In genomic region chr15:83443076-83443847, GRCh38 we compare ENCODE assay signal across 25 cellular contexts. TPM values are rescaled to one million over a fixed set of nuclear protein-coding genes. Genes with fewer than 3 reads are reported as not detected.
A peak's percentile ranks its signal among the peaks of the same experiment; 100 is the strongest.
DNase-seq lines count a peak whose midpoint lies in the region; ATAC-seq, FAIRE-seq and TF ChIP-seq lines count a peak whose summit lies in the region.
"Had no signal": no experiment of that assay in that cellular context is flagged by ENCODE, and none has a peak within 500 bp of the region (broad histone marks: within the 10 kb centered on the region; RNA-seq: fewer than 3 reads in every experiment).

No MANE protein-coding gene starts in this region.

- no peak overlapping the region for H3K4me2 ChIP-seq in K562 (ENCODE audit: insufficient read depth, low read length)
- H3K4me2 ChIP-seq in trophoblast cell (ENCODE audit: low read length) = no peak overlapping the region
- H3K4me2 ChIP-seq: GM23338 had no signal

- H3K4me3 ChIP-seq in K562 = no peak overlapping the region
- H3K4me3 ChIP-seq in trophoblast cell (ENCODE audit: low read depth, low read length) = no peak overlapping the region
- H3K4me3 ChIP-seq: GM23338 had no signal

- H3K27me3 ChIP-seq in K562 (ENCODE audit: control insufficient read depth in 2 of 2, insufficient read depth in 2 of 2, low read length in 2 of 2) (no peaks in the 10 kb centered on the region; a peak in 1 of 5 replicates), trophoblast cell (ENCODE audit: insufficient read depth, low read length) (no peaks in the 10 kb centered on the region)

- H4K8ac ChIP-seq in trophoblast cell (ENCODE audit: low read depth, low read length) = no peak overlapping the region

- TF ChIP-seq EP300 in K562 (IDR thresholded peaks at IDR 0.05; ENCODE audit: low read length) = no peak

- FAIRE-seq in K562 (lab: Jason Lieb, UNC) = no peak
- FAIRE-seq: A204.1, GM12892, GM18507, H54 had no signal

- H3K23ac ChIP-seq in trophoblast cell (ENCODE audit: low read length) = no peak overlapping the region

- in situ Hi-C loops in K562 (cut with MboI) = no loop called here

- ATAC-seq in K562 = no peak
- no peak for ATAC-seq in GM21447 (IDR thresholded peaks at IDR 0.05; ENCODE audit: unreplicated experiment)
- ATAC-seq: GM23338 had no signal

- peak overlapping the region; percentile 61 for H2BK120ac ChIP-seq in trophoblast cell (ENCODE audit: insufficient read depth, low read length, poor library complexity)

- peak overlapping the region; percentile 55 for H2BK12ac ChIP-seq in trophoblast cell (ENCODE audit: low read length)

- 0 out of 2 replicates have a peak, but pooled peaks cover 3% of the 10 kb centered on the region for H4K20me1 ChIP-seq in K562 (replicated peaks; ENCODE audit: control insufficient read depth, insufficient read depth, low read length)

- H3K79me2 ChIP-seq in K562 (ENCODE audit: control insufficient read depth, insufficient read depth, low read length) = peaks cover 5% of the 10 kb centered on the region; the same call in 2 of the 3 replicates
- H3K79me2 ChIP-seq in trophoblast cell (ENCODE audit: control insufficient read depth, insufficient read depth, low read length, poor library complexity) = no peaks in the 10 kb centered on the region

- no peak overlapping the region for H3K9ac ChIP-seq in K562 (ENCODE audit: insufficient read depth in 1 of 2, low read depth in 2 of 2, low read length in 2 of 2)
- H3K9ac ChIP-seq in trophoblast cell (ENCODE audit: low read length) = no peak overlapping the region

- H3K4me1 ChIP-seq in K562 (replicated peaks in 1 of 2; ENCODE audit: control insufficient read depth in 2 of 2, insufficient read depth in 2 of 2, low read length in 2 of 2) = peaks cover 7 to 17% of the 10 kb centered on the region in 2 experiments; a peak in 3 of 5 replicates
- H3K4me1 ChIP-seq in trophoblast cell (ENCODE audit: control insufficient read depth in 1 of 2, insufficient read depth in 2 of 2, low read length in 2 of 2) = peaks cover 7% of the 10 kb centered on the region in 2 experiments
- H3K4me1 ChIP-seq: BE2C had no signal

- peak overlapping the region; percentile 65 for H4K91ac ChIP-seq in trophoblast cell (ENCODE audit: low read depth, low read length)

- H3K14ac ChIP-seq in trophoblast cell (ENCODE audit: low read length) = no peak overlapping the region

- H3K18ac ChIP-seq in trophoblast cell (ENCODE audit: low read length) = no peak overlapping the region

- H3K36me3 ChIP-seq in K562 (ENCODE audit: control insufficient read depth, insufficient read depth, low read length) (no peaks in the 10 kb centered on the region), trophoblast cell (ENCODE audit: control insufficient read depth in 1 of 2, insufficient read depth in 2 of 2, low read length in 2 of 2) (no peaks in the 10 kb centered on the region)
- H3K36me3 ChIP-seq: BE2C had no signal

- BruUV-seq in K562 (replicated peaks; lab: Mats Ljungman, UMichigan) = no TSS peak

- no peak for TF ChIP-seq CTCF in K562 (IDR thresholded peaks at IDR 0.05 in 2 of 3, conservative IDR thresholded peaks at IDR 0.05 in 1 of 3; ENCODE audit: insufficient read depth in 2 of 3, low read depth in 1 of 3, low read length in 3 of 3)

- H2AK5ac ChIP-seq in trophoblast cell (ENCODE audit: low read length) = no peak overlapping the region

- no peak overlapping the region for H4K12ac ChIP-seq in trophoblast cell (ENCODE audit: low read depth, low read length)

- H2AFZ ChIP-seq in K562 (ENCODE audit: low read depth, low read length) (no peak overlapping the region), trophoblast cell (ENCODE audit: insufficient read depth, low read length, poor library complexity) (no peak overlapping the region)
- H2AFZ ChIP-seq: GM23338 had no signal

- TF ChIP-seq POLR2A in K562 (conservative IDR thresholded peaks at IDR 0.05) = no peak

- H2BK5ac ChIP-seq in trophoblast cell (ENCODE audit: low read depth, low read length, poor library complexity) = peak overlapping the region; percentile 39

- H3K9me3 ChIP-seq in K562 (replicated peaks; ENCODE audit: control insufficient read depth, insufficient read depth, low read depth, low read length) (no peaks in the 10 kb centered on the region), trophoblast cell (ENCODE audit: insufficient read depth, low read depth, low read length) (no peaks in the 10 kb centered on the region)
- H3K9me3 ChIP-seq: BE2C had no signal

- H3K4ac ChIP-seq in trophoblast cell (ENCODE audit: low read depth, low read length) = no peak overlapping the region

- TF ChIP-seq RAD21 in K562 (CRISPR knock-in tag; conservative IDR thresholded peaks at IDR 0.05 in 1 of 2, IDR thresholded peaks at IDR 0.05 in 1 of 2) = no peak

- CTCF ChIA-PET in K562 (lab: Yijun Ruan, JAX; ENCODE audit: low intra/inter-chr PET ratio) = interaction anchor here (0.6 kb wide), 1 partner anchor 677 kb away, joined by 3 read pairs; no protein-coding TSS in a partner anchor

- H3K9me1 ChIP-seq in K562 (ENCODE audit: control insufficient read depth, insufficient read depth, low read length) = no peaks in the 10 kb centered on the region

- intact Hi-C loops in K562 (cut with micrococcal nuclease) = no loop called here

- peaks cover 2% of the 10 kb centered on the region for H3K79me1 ChIP-seq in trophoblast cell (ENCODE audit: low read length)

- H3K27ac ChIP-seq in K562 (ENCODE audit: extremely low read depth, low read depth, low read length) = no peak overlapping the region
- no peak overlapping the region for H3K27ac ChIP-seq in trophoblast cell (ENCODE audit: low read depth, low read length)
- H3K27ac ChIP-seq: HL-60 had no signal

- POLR2A ChIA-PET in K562 (lab: Yijun Ruan, JAX) = interaction anchor here (0.6 kb wide), 1 partner anchor 120 kb away, joined by 3 read pairs; no protein-coding TSS in a partner anchor

- DNase-seq in ELF-1 (ENCODE audit: low read depth, low spot score) (peak; percentile 37), NCI-H226 (peak; percentile 60), K562 (ENCODE audit: extremely low read depth in 1 of 4, low spot score in 3 of 4) (no peak), trophoblast cell (peak; percentile 12 to 54), T-helper 1 cell (no peak)
- no peak for DNase-seq in activated CD8-positive, alpha-beta memory T cell treated with anti-CD3 and anti-CD28 coated beads, Interleukin-2, amount 50 U/mL, for 48 hours
- DNase-seq: ACHN; BE2C; C1 segment of cervical spinal cord; CD4-positive, CD25-positive, alpha-beta regulatory T cell; CD8-positive, alpha-beta memory T cell; COR-L47; DMS 273 treated with DMSO at 0.1 percent for 48 hours; DMS53; DND-41; GDM1; HCEC 1CT; IMR-90 had no signal

- WGBS in K562 (ENCODE audit: insufficient coverage, low coverage, missing lambda C conversion rate) = 53% methylated on average over 5 of the region's 5 CpGs
- no CpG with 5 or more reads among the region's 5 CpGs for WGBS in trophoblast cell (ENCODE audit: extremely low coverage, insufficient coverage, insufficient read length)

TF ChIP-seq in K562, 482 proteins besides CTCF, POLR2A, EP300 and RAD21:
- no peak for TF ChIP-seq CREB3L1 (IDR thresholded peaks at IDR 0.05; ENCODE audit: borderline replicate concordance, low read depth)
- TF ChIP-seq ZNF232 (CRISPR knock-in tag; IDR thresholded peaks at IDR 0.05) = no peak
- no peak for TF ChIP-seq ZNF695 (CRISPR knock-in tag; IDR thresholded peaks at IDR 0.05)
- peak; percentile 89 for TF ChIP-seq NFIC (IDR thresholded peaks at IDR 0.05)
- no peak for TF ChIP-seq HDAC3 (IDR thresholded peaks at IDR 0.05; ENCODE audit: borderline replicate concordance, partially characterized antibody)

RNA-seq across cellular contexts. Expression of gene SH3GL3, which starts 3.9 kb away (rescaled TPM):
- total RNA-seq in K562 (2011; cell fraction: chromatin; rRNA removed; ENCODE audit: low replicate concordance) = 12.5 and 41.1 TPM in 2 replicates
- 8.7 and 9.9 TPM in 2 replicates for total RNA-seq in K562 (2011; cell fraction: nucleolus; rRNA removed)
- total RNA-seq in K562 (2011; cell fraction: nucleoplasm; rRNA removed) = 24.5 and 38.6 TPM in 2 replicates
- 13.1 and 16.0 TPM in 2 replicates for total RNA-seq in K562 (2014; rRNA removed)
- total RNA-seq in K562 (2014; rRNA removed; fragmentation: Illumina TruSeq; extraction: Trizol) = 13.5 and 16.1 TPM in 2 replicates
- 6.8 and 7.5 TPM in 2 replicates for total RNA-seq in K562 (2015; rRNA removed; fragmentation: Illumina TruSeq; extraction: Trizol)
- total RNA-seq in K562 (2021) = 8.9 and 9.6 TPM in 2 replicates
- polyA plus RNA-seq in K562 (2011; rRNA removed) = 7.2 and 9.7 TPM in 2 replicates
- 1.7 and 3.9 TPM in 2 replicates for polyA plus RNA-seq in K562 (2011; cell fraction: cytosol; rRNA removed)
- polyA plus RNA-seq in K562 (2011; cell fraction: nucleus; rRNA removed) = 7.5 and 9.2 TPM in 2 replicates
- 5.7 and 8.1 TPM in 2 replicates for polyA plus RNA-seq in K562 (2012)
- 13.3 and 14.3 TPM in 2 replicates for polyA plus RNA-seq in K562 (2014; fragmentation: Illumina TruSeq; extraction: Trizol)
- polyA plus RNA-seq in K562 (2014; fragmentation: Nextera tagmentation; extraction: Ambion mirVana) = 1 to 10 TPM; 3.9 to 4.3 TPM
- 13.7 and 14.5 TPM in 2 replicates for polyA plus RNA-seq in K562 (2014; rRNA removed)
- 5.2 and 7.0 TPM in 2 replicates for polyA minus RNA-seq in K562 (2011; rRNA and poly(A)+ RNA removed)
- 4.1 and 4.4 TPM in 2 replicates for polyA minus RNA-seq in K562 (2011; cell fraction: cytosol; rRNA and poly(A)+ RNA removed)
- 5.3 and 5.6 TPM in 2 replicates for polyA minus RNA-seq in K562 (2011; cell fraction: nucleus; rRNA and poly(A)+ RNA removed)
- 3.0 and 3.2 TPM in 2 replicates for polyA plus RNA-seq in trophoblast cell (2013)
- total RNA-seq: CD4-positive, CD25-positive, alpha-beta regulatory T cell; CD8-positive, alpha-beta memory T cell; IMR-90 had no signal
- polyA plus RNA-seq: CD4-positive, CD25-positive, alpha-beta regulatory T cell; CD8-positive, alpha-beta memory T cell; IMR-90 had no signal

Comparison
In these comparisons a context has a peak if more than half of its experiments do, and no peak if none do; other contexts are left out.
1. DNase-seq: peak in ELF-1 (single experiment), NCI-H226 (single experiment) and trophoblast cell (2 of 2); none in K562 (0 of 4), activated CD8-positive, alpha-beta memory T cell treated with anti-CD3 and anti-CD28 coated beads, Interleukin-2, amount 50 U/mL, for 48 hours (single experiment) and T-helper 1 cell (0 of 5).